10 cellular contexts compared by ENCODE assay signal in the genomic region with DNA sequence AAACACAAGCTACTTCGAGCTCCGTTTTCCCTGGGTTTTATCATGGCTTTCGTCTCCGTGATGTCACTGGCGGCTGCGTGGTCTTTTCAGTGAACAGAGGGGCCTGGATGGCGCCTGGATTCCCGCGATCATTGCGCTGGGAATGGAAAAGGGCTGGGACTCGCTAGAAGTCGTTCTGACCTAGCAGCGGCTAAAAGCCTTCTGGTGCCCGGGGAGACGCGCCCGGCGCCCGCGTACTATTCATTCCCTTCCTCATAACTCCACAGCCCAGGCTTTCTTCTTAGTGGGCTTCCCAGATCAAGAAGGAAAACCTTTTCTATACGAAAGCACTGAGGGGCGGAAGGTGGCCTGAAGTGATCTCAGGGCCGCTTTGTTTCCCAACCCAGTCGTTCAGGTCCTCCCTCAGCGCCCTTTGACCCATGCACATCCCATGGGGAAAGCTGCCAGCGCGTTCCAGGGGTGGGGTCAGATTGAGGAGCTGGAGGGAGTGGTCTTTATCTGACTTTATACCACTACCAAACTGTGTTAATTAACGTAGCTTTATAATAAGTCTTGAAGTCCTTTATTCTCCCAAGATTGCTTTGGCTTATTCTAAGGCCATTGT.
DNase-seq lines count a peak whose midpoint lies in the region; ATAC-seq and TF ChIP-seq lines count a peak whose summit lies in the region.
"Had no signal": no experiment of that assay in that cellular context is flagged by ENCODE, and none has a peak within 500 bp of the region (broad histone marks: within the 10 kb centered on the region; RNA-seq: fewer than 3 reads in every experiment).

No MANE protein-coding gene starts in this region.

- peak; percentile 64 for DNase-seq in Right ventricle myocardium inferior (ENCODE audit: missing footprints)
- no peak for DNase-seq in cardiac septum (ENCODE audit: low spot score)
- DNase-seq in activated naive CD8-positive, alpha-beta T cell treated with anti-CD3 and anti-CD28 coated beads, Interleukin-2, amount 10 ng/mL, durations not matched to agents 7 days and 5 days, result no peak
- peak; percentile 53 to 77 (median 72) for DNase-seq in right lobe of liver
- DNase-seq in type B pancreatic cell (ENCODE audit: extremely low spot score, unreplicated experiment), result no peak
- DNase-seq in HK-2 (ENCODE audit: unreplicated experiment), result no peak
- no peak for DNase-seq in gastrocnemius medialis
- no peak for DNase-seq in RWPE1 (ENCODE audit: low spot score)
- DNase-seq: stimulated activated CD4-positive, alpha-beta T cell treated with anti-CD3 and anti-CD28 coated beads, Interleukin-1b, Interleukin-23, amount 100 ng/mL, for 48 hours; SW 1271 had no signal

- H3K27ac ChIP-seq in right lobe of liver (peak overlapping the region in 2 of 3 donors; percentile 56 to 62), gastrocnemius medialis (no peak overlapping the region), RWPE1 (no peak overlapping the region)

- H3K9me3 ChIP-seq in right lobe of liver, result no peaks in the 10 kb centered on the region
- no peaks in the 10 kb centered on the region for H3K9me3 ChIP-seq in gastrocnemius medialis

- no peaks in the 10 kb centered on the region for H3K9me3 Mint-ChIP-seq in activated naive CD8-positive, alpha-beta T cell treated with anti-CD3 and anti-CD28 coated beads, Interleukin-2, amount 10 ng/mL, durations not matched to agents 7 days and 5 days
- H3K9me3 Mint-ChIP-seq in type B pancreatic cell, result no peaks in the 10 kb centered on the region

- no peak overlapping the region for H3K27ac Mint-ChIP-seq in activated naive CD8-positive, alpha-beta T cell treated with anti-CD3 and anti-CD28 coated beads, Interleukin-2, amount 10 ng/mL, durations not matched to agents 7 days and 5 days
- peak overlapping the region; percentile 83 for H3K27ac Mint-ChIP-seq in type B pancreatic cell

- no peaks in the 10 kb centered on the region for H3K36me3 ChIP-seq in right lobe of liver
- H3K36me3 ChIP-seq in gastrocnemius medialis, result no peaks in the 10 kb centered on the region

- H3K4me3 Mint-ChIP-seq in activated naive CD8-positive, alpha-beta T cell treated with anti-CD3 and anti-CD28 coated beads, Interleukin-2, amount 10 ng/mL, durations not matched to agents 7 days and 5 days, result peak overlapping the region; percentile 65
- peak overlapping the region; percentile 83 for H3K4me3 Mint-ChIP-seq in type B pancreatic cell

- peaks cover 0 to 17% (median 0%) of the 10 kb centered on the region in 4 donors for H3K4me1 ChIP-seq in right lobe of liver
- H3K4me1 ChIP-seq in gastrocnemius medialis, result peaks cover 9 to 13% of the 10 kb centered on the region in 2 donors

- in situ Hi-C loops in gastrocnemius medialis (cut with MboI; ENCODE audit: low sequenced_read_pairs in 4 of 4), result loop anchor here in 1 of 4 donors (10.0 kb wide), 1 partner anchor 132 kb away; no protein-coding TSS in a partner anchor

- intact Hi-C loops in Right ventricle myocardium inferior (cut with DNase I), result no loop called here
- intact Hi-C loops in cardiac septum (cut with DNase I), result loop anchor here (5.0 to 10.0 kb wide), 3 partner anchors 52 to 138 kb away; a partner anchor contains a TSS
- intact Hi-C loops in right lobe of liver (cut with DNase I), result no loop called here
- intact Hi-C loops in gastrocnemius medialis (cut with DNase I; ENCODE audit: low total_unique reads), result loop anchor here (5.0 kb wide), 1 partner anchor 140 kb away; a partner anchor contains a TSS

- H3K27me3 ChIP-seq in right lobe of liver (no peaks in the 10 kb centered on the region), gastrocnemius medialis (no peaks in the 10 kb centered on the region)

- H3K4me3 ChIP-seq in right lobe of liver, result peak overlapping the region in 2 of 3 donors; percentile 38 to 72
- H3K4me3 ChIP-seq in gastrocnemius medialis, result no peak overlapping the region

- 54% methylated on average over 25 of the region's 28 CpGs for WGBS in right lobe of liver (ENCODE audit: insufficient coverage, low coverage, low lambda C conversion rate, missing lambda C conversion rate)

- H3K4me1 Mint-ChIP-seq in activated naive CD8-positive, alpha-beta T cell treated with anti-CD3 and anti-CD28 coated beads, Interleukin-2, amount 10 ng/mL, durations not matched to agents 7 days and 5 days, result peaks cover 14% of the 10 kb centered on the region
- H3K4me1 Mint-ChIP-seq in type B pancreatic cell (ENCODE audit: unreplicated experiment), result peaks cover 9% of the 10 kb centered on the region

- no peak for TF ChIP-seq POLR2A in right lobe of liver (IDR thresholded peaks at IDR 0.05)
- TF ChIP-seq POLR2A in gastrocnemius medialis (IDR thresholded peaks at IDR 0.05), result no peak

- no peaks in the 10 kb centered on the region for H3K27me3 Mint-ChIP-seq in activated naive CD8-positive, alpha-beta T cell treated with anti-CD3 and anti-CD28 coated beads, Interleukin-2, amount 10 ng/mL, durations not matched to agents 7 days and 5 days
- H3K27me3 Mint-ChIP-seq in type B pancreatic cell, result no peaks in the 10 kb centered on the region

- TF ChIP-seq CTCF in right lobe of liver (IDR thresholded peaks at IDR 0.05), result no peak
- no peak for TF ChIP-seq CTCF in type B pancreatic cell (conservative IDR thresholded peaks at IDR 0.05)
- no peak for TF ChIP-seq CTCF in gastrocnemius medialis (IDR thresholded peaks at IDR 0.05 in 4 of 5, conservative IDR thresholded peaks at IDR 0.05 in 1 of 5)
- TF ChIP-seq CTCF in RWPE1 (conservative IDR thresholded peaks at IDR 0.05; ENCODE audit: low read depth), result no peak

- POLR2A ChIA-PET in activated naive CD8-positive, alpha-beta T cell treated with anti-CD3 and anti-CD28 coated beads, Interleukin-2, amount 10 ng/mL, durations not matched to agents 7 days and 5 days (lab: Charles Lee), result interaction anchor here (0.8 to 1.5 kb wide), 7 partner anchors 10 to 152 kb away, joined by 3 to 6 read pairs (median 4); a partner anchor contains a TSS
- POLR2A ChIA-PET in RWPE1 (lab: Yijun Ruan, JAX; ENCODE audit: low non-redundant PET), result no interaction called here

- CTCF ChIA-PET in RWPE1 (lab: Yijun Ruan, JAX), result interaction anchor here (0.5 to 1.0 kb wide), 2 partner anchors 25 to 70 kb away, joined by 3 read pairs; no protein-coding TSS in a partner anchor

- H3K36me3 Mint-ChIP-seq in activated naive CD8-positive, alpha-beta T cell treated with anti-CD3 and anti-CD28 coated beads, Interleukin-2, amount 10 ng/mL, durations not matched to agents 7 days and 5 days, result peaks cover 3% of the 10 kb centered on the region
- no peaks in the 10 kb centered on the region for H3K36me3 Mint-ChIP-seq in type B pancreatic cell

- ATAC-seq in Right ventricle myocardium inferior (no peak), right lobe of liver (peak; percentile 30 to 72 (median 44)), gastrocnemius medialis (no peak)
- ATAC-seq in activated naive CD8-positive, alpha-beta T cell treated with anti-CD3 and anti-CD28 coated beads, Interleukin-2, amount 10 ng/mL, durations not matched to agents 7 days and 5 days (ENCODE audit: low read depth), result no peak

Comparison
In these comparisons a context has a peak if more than half of its experiments do, and no peak if none do; other contexts are left out.
1. DNase-seq: peak in Right ventricle myocardium inferior (single experiment) and right lobe of liver (3 of 3); none in cardiac septum (single experiment), activated naive CD8-positive, alpha-beta T cell treated with anti-CD3 and anti-CD28 coated beads, Interleukin-2, amount 10 ng/mL, durations not matched to agents 7 days and 5 days (single experiment), type B pancreatic cell (single experiment), HK-2 (single experiment), gastrocnemius medialis (0 of 2) and RWPE1 (single experiment).
2. intact Hi-C loops: an anchor here in cardiac septum (5.0 to 10.0 kb wide) and gastrocnemius medialis (5.0 kb wide); none called in Right ventricle myocardium inferior and right lobe of liver.
3. ATAC-seq: peak in right lobe of liver (4 of 4); none in Right ventricle myocardium inferior (single experiment), activated naive CD8-positive, alpha-beta T cell treated with anti-CD3 and anti-CD28 coated beads, Interleukin-2, amount 10 ng/mL, durations not matched to agents 7 days and 5 days (single experiment) and gastrocnemius medialis (0 of 2).
4. H3K27ac ChIP-seq: peak in right lobe of liver (2 of 3); none in gastrocnemius medialis (0 of 4) and RWPE1 (single experiment).
5. H3K4me3 ChIP-seq: peak in right lobe of liver (2 of 3); none in gastrocnemius medialis (0 of 4).